In genomic region chr7:1459930-1460756, GRCh38 we compare ENCODE assay signal across 8 cellular contexts. TPM values are rescaled to one million over a fixed set of nuclear protein-coding genes. Genes with fewer than 3 reads are reported as not detected.
DNase-seq lines count a peak whose midpoint lies in the region; TF ChIP-seq lines count a peak whose summit lies in the region.

No MANE protein-coding gene starts in this region.

- POLR2A ChIA-PET in A673 (lab: Charles Lee; ENCODE audit: low non-redundant PET) = no interaction called here

- BruUV-seq in A673 (replicated peaks; lab: Mats Ljungman, UMichigan) = no TSS peak

- CTCF ChIA-PET in A673 (lab: Charles Lee) = no interaction called here

- no peaks in the 10 kb centered on the region for H3K27me3 Mint-ChIP-seq in activated naive CD8-positive, alpha-beta T cell treated with anti-CD3 and anti-CD28 coated beads for 36 hours

- H3K4me1 ChIP-seq in A673 (ENCODE audit: insufficient read depth, low read length, poor library complexity, severe bottlenecking) (peaks cover 12% of the 10 kb centered on the region), GM23248 (ENCODE audit: insufficient read depth) (peaks cover 21% of the 10 kb centered on the region), iPS-18a (ENCODE audit: control insufficient read depth, low read depth, low read length) (no peaks in the 10 kb centered on the region), smooth muscle cell (ENCODE audit: low read depth) (peaks cover 16% of the 10 kb centered on the region)

- H3K4me3 ChIP-seq in A673 (ENCODE audit: low read depth, low read length, poor library complexity, severe bottlenecking) = peak overlapping the region; percentile 44
- H3K4me3 ChIP-seq in GM23248 = peak overlapping the region; percentile 67
- peak overlapping the region; percentile 21 for H3K4me3 ChIP-seq in iPS-18a (ENCODE audit: low read length)
- peak overlapping the region; percentile 56 for H3K4me3 ChIP-seq in smooth muscle cell

- peaks cover 35% of the 10 kb centered on the region for H3K79me2 ChIP-seq in GM23248 (ENCODE audit: insufficient read depth)
- peaks cover 24% of the 10 kb centered on the region for H3K79me2 ChIP-seq in smooth muscle cell (ENCODE audit: low read depth)

- intact Hi-C loops in A673 (cut with micrococcal nuclease; ENCODE audit: unreplicated experiment) = no loop called here

- no peaks in the 10 kb centered on the region for H3K36me3 Mint-ChIP-seq in activated naive CD8-positive, alpha-beta T cell treated with anti-CD3 and anti-CD28 coated beads for 36 hours

- H3K27me3 ChIP-seq in A673 (replicated peaks; ENCODE audit: insufficient read depth, low read depth, low read length, poor library complexity) (no peaks in the 10 kb centered on the region), GM23248 (replicated peaks; ENCODE audit: insufficient read depth) (no peaks in the 10 kb centered on the region), iPS-18a (ENCODE audit: control insufficient read depth, insufficient read depth, low read length) (no peaks in the 10 kb centered on the region), smooth muscle cell (ENCODE audit: low read depth) (no peaks in the 10 kb centered on the region)

- peaks cover 17% of the 10 kb centered on the region for H3F3A ChIP-seq in GM23248 (ENCODE audit: insufficient read depth)
- H3F3A ChIP-seq in smooth muscle cell (ENCODE audit: low read depth) = peaks cover 3% of the 10 kb centered on the region

- H3K27ac ChIP-seq in A673 (ENCODE audit: low read depth, low read length, poor library complexity, severe bottlenecking) = peak overlapping the region; percentile 1
- peak overlapping the region; percentile 34 for H3K27ac ChIP-seq in GM23248
- no peak overlapping the region for H3K27ac ChIP-seq in iPS-18a (ENCODE audit: low read length)
- peak overlapping the region; percentile 8 for H3K27ac ChIP-seq in smooth muscle cell (ENCODE audit: low read depth)

- H3K9ac ChIP-seq in GM23248 (peak overlapping the region; percentile 72), iPS-18a (ENCODE audit: low read length) (no peak overlapping the region), smooth muscle cell (ENCODE audit: low read depth) (no peak overlapping the region)

- H3K4me2 ChIP-seq in GM23248 (ENCODE audit: unreplicated experiment) (peak overlapping the region; percentile 79), smooth muscle cell (peak overlapping the region; percentile 79)

- DNase-seq in A673 (ENCODE audit: low spot score) = no peak
- peak; percentile 56 for DNase-seq in GM23248
- peak; percentile 26 for DNase-seq in activated naive CD8-positive, alpha-beta T cell treated with anti-CD3 and anti-CD28 coated beads for 36 hours
- DNase-seq in smooth muscle cell (lab: John Stamatoyannopoulos, UW; ENCODE audit: unreplicated experiment) = no peak
- no peak for DNase-seq in NCI-H510A treated with DMSO at 0.1 percent for 48 hours (lab: John Stamatoyannopoulos, UW)
- no peak for DNase-seq in cerebellar nuclear complex (lab: John Stamatoyannopoulos, UW)
- DNase-seq in stimulated activated CD8-positive, alpha-beta memory T cell treated with anti-CD3 and anti-CD28 coated beads, Interleukin-4, amount 100 ng/mL, for 48 hours = no peak

- 7 to 8% methylated on average over 20 to 28 of the region's 28 CpGs for WGBS in GM23248 (ENCODE audit: low coverage in 1 of 2, low lambda C conversion rate in 2 of 2, missing lambda C conversion rate in 2 of 2), 2 experiments
- 59% methylated on average over 19 of the region's 28 CpGs for WGBS in smooth muscle cell (ENCODE audit: low lambda C conversion rate)

- H3K4me1 Mint-ChIP-seq in activated naive CD8-positive, alpha-beta T cell treated with anti-CD3 and anti-CD28 coated beads for 36 hours = peaks cover 6% of the 10 kb centered on the region

- no peaks in the 10 kb centered on the region for H4K20me1 ChIP-seq in GM23248 (ENCODE audit: insufficient read depth)
- peaks cover 29% of the 10 kb centered on the region for H4K20me1 ChIP-seq in smooth muscle cell (ENCODE audit: low read depth)

- H3K4me3 Mint-ChIP-seq in activated naive CD8-positive, alpha-beta T cell treated with anti-CD3 and anti-CD28 coated beads for 36 hours = peak overlapping the region; percentile 34

- TF ChIP-seq CTCF in A673 (conservative IDR thresholded peaks at IDR 0.05; ENCODE audit: low read depth, low read length) (no peak), smooth muscle cell (IDR thresholded peaks at IDR 0.05; ENCODE audit: borderline replicate concordance, insufficient read depth, poor library complexity, severe bottlenecking) (no peak)

- H3K9me3 ChIP-seq in A673 (ENCODE audit: low read depth, low read length, poor library complexity, severe bottlenecking) (no peaks in the 10 kb centered on the region), GM23248 (ENCODE audit: low read depth) (no peaks in the 10 kb centered on the region), iPS-18a (ENCODE audit: control insufficient read depth, low read depth, low read length) (no peaks in the 10 kb centered on the region), smooth muscle cell (replicated peaks; ENCODE audit: low read depth) (no peaks in the 10 kb centered on the region)

- no peak overlapping the region for H3K27ac Mint-ChIP-seq in activated naive CD8-positive, alpha-beta T cell treated with anti-CD3 and anti-CD28 coated beads for 36 hours

- H3K36me3 ChIP-seq in A673 (ENCODE audit: insufficient read depth, low read length, poor library complexity, severe bottlenecking) = no peaks in the 10 kb centered on the region
- no peaks in the 10 kb centered on the region for H3K36me3 ChIP-seq in GM23248 (ENCODE audit: low read depth)
- no peaks in the 10 kb centered on the region for H3K36me3 ChIP-seq in iPS-18a (ENCODE audit: control insufficient read depth, low read depth, low read length)
- no peaks in the 10 kb centered on the region for H3K36me3 ChIP-seq in smooth muscle cell (ENCODE audit: low read depth)

- H2AFZ ChIP-seq in GM23248 = peak overlapping the region; percentile 79
- H2AFZ ChIP-seq in smooth muscle cell (ENCODE audit: low read depth) = no peak overlapping the region

- in situ Hi-C loops in GM23248 (cut with MboI) = no loop called here

- no peaks in the 10 kb centered on the region for H3K9me3 Mint-ChIP-seq in activated naive CD8-positive, alpha-beta T cell treated with anti-CD3 and anti-CD28 coated beads for 36 hours

- no peaks in the 10 kb centered on the region for H3K9me2 ChIP-seq in GM23248 (ENCODE audit: insufficient read depth)

RNA-seq across cellular contexts. Expression of gene MICALL2, which starts 0.9 kb away (rescaled TPM):
- total RNA-seq in A673 (2021) (10.1 and 11.8 TPM in 2 replicates), smooth muscle cell (4.2 and 9.3 TPM in 2 replicates)
- total RNA-seq in GM23248 (2014; rRNA removed; shearing (Covaris generic)) = 10.6 and 12.2 TPM in 2 replicates
- polyA plus RNA-seq in GM23248 (2016; fragmentation: Nextera tagmentation; extraction: Ambion mirVana) (6.4 and 7.5 TPM in 2 replicates), smooth muscle cell (18.9 and 19.9 TPM in 2 replicates)
- total RNA-seq in activated naive CD8-positive, alpha-beta T cell treated with anti-CD3 and anti-CD28 coated beads for 36 hours = 1 to 10 TPM; 2.1 to 2.3 TPM

RNA-seq across cellular contexts. Expression of gene INTS1, which starts 44.0 kb away (rescaled TPM):
- total RNA-seq in A673 (2021) (129 and 141 TPM in 2 replicates), smooth muscle cell (18.2 and 18.9 TPM in 2 replicates)
- 44.4 and 44.7 TPM in 2 replicates for total RNA-seq in GM23248 (2014; rRNA removed; shearing (Covaris generic))
- polyA plus RNA-seq in GM23248 (2016; fragmentation: Nextera tagmentation; extraction: Ambion mirVana) (24.8 and 25.4 TPM in 2 replicates), smooth muscle cell (48.0 and 51.2 TPM in 2 replicates)
- 10 to 100 TPM; 88.9 to 94.1 TPM for total RNA-seq in activated naive CD8-positive, alpha-beta T cell treated with anti-CD3 and anti-CD28 coated beads for 36 hours

Comparison
In these comparisons a context has a peak if more than half of its experiments do, and no peak if none do; other contexts are left out.
1. DNase-seq: peak in GM23248 (single experiment) and activated naive CD8-positive, alpha-beta T cell treated with anti-CD3 and anti-CD28 coated beads for 36 hours (single experiment); none in A673 (single experiment), smooth muscle cell (single experiment), NCI-H510A treated with DMSO at 0.1 percent for 48 hours (single experiment), cerebellar nuclear complex (0 of 2) and stimulated activated CD8-positive, alpha-beta memory T cell treated with anti-CD3 and anti-CD28 coated beads, Interleukin-4, amount 100 ng/mL, for 48 hours (single experiment).
2. Peak in every context shown above with its lines, with median percentiles within 50 percentile points of each other: H3K4me3 ChIP-seq.